In genomic region chr2:88651646-88652045, GRCh38 we compare ENCODE assay signal across 13 cellular contexts. TPM values are rescaled to one million over a fixed set of nuclear protein-coding genes. Genes with fewer than 3 reads are reported as not detected.
DNase-seq lines count a peak whose midpoint lies in the region; ATAC-seq, FAIRE-seq and TF ChIP-seq lines count a peak whose summit lies in the region.
"Had no signal": no experiment of that assay in that cellular context is flagged by ENCODE, and none has a peak within 500 bp of the region (broad histone marks: within the 10 kb centered on the region; RNA-seq: fewer than 3 reads in every experiment).

No MANE protein-coding gene starts in this region.

- H3K79me2 ChIP-seq in HepG2 (ENCODE audit: insufficient read depth, low read length) (no peaks in the 10 kb centered on the region), PC-9 (ENCODE audit: low read depth) (no peaks in the 10 kb centered on the region)

- no peak overlapping the region for H2AFZ ChIP-seq in HepG2 (ENCODE audit: low read length)
- peak overlapping the region; percentile 63; the same call in 1 of the 2 replicates for H2AFZ ChIP-seq in PC-9

- 45% methylated on average over 1 of the region's 1 CpG for WGBS in HepG2 (ENCODE audit: low lambda C conversion rate)
- WGBS in right lobe of liver (ENCODE audit: insufficient coverage, low coverage, low lambda C conversion rate, missing lambda C conversion rate): 83% methylated on average over 1 of the region's 1 CpG

- H3K9me3 ChIP-seq in HepG2 (ENCODE audit: low read length): no peaks in the 10 kb centered on the region
- no peaks in the 10 kb centered on the region for H3K9me3 ChIP-seq in right lobe of liver
- no peaks in the 10 kb centered on the region for H3K9me3 ChIP-seq in PC-9 (ENCODE audit: insufficient read depth, low read depth)
- H3K9me3 ChIP-seq: BLaER1 treated with 17β-estradiol and CSF1 and Interleukin-3, amounts not matched to agents 10 nM and 100 nM; HAP-1 had no signal

- intact Hi-C loops in HepG2 (cut with micrococcal nuclease; ENCODE audit: unreplicated experiment): loop anchor here (1.0 kb wide), 1 partner anchor 8 kb away; no protein-coding TSS in a partner anchor
- intact Hi-C loops in right lobe of liver (cut with DNase I): no loop called here
- intact Hi-C loops in PC-9 (cut with micrococcal nuclease; ENCODE audit: unreplicated experiment): no loop called here

- no peak overlapping the region for H3K4me2 ChIP-seq in HepG2 (ENCODE audit: low read depth, low read length)
- H3K4me2 ChIP-seq in PC-9: peak overlapping the region; percentile 30; the same call in 1 of the 2 replicates
- H3K4me2 ChIP-seq: BLaER1 treated with 17β-estradiol and CSF1 and Interleukin-3, amounts not matched to agents 10 nM and 100 nM had no signal

- TF ChIP-seq RAD21 in HepG2 (CRISPR knock-in tag; IDR thresholded peaks at IDR 0.05): no peak

- H3K27me3 ChIP-seq in HepG2 (ENCODE audit: control insufficient read depth in 1 of 2, insufficient read depth in 2 of 2, low read length in 2 of 2): no peaks in the 10 kb centered on the region
- no peaks in the 10 kb centered on the region for H3K27me3 ChIP-seq in right lobe of liver
- H3K27me3 ChIP-seq in PC-9 (ENCODE audit: insufficient read depth, low read depth): no peaks in the 10 kb centered on the region
- H3K27me3 ChIP-seq: BLaER1 treated with 17β-estradiol and CSF1 and Interleukin-3, amounts not matched to agents 10 nM and 100 nM had no signal

- CTCF ChIA-PET in HepG2 (lab: Yijun Ruan, JAX; ENCODE audit: low intra/inter-chr PET ratio, low total read pairs): no interaction called here
- CTCF ChIA-PET in PC-9 (lab: Charles Lee): no interaction called here

- DNase-seq in HepG2 (ENCODE audit: low spot score): peak; percentile 46
- no peak for DNase-seq in right lobe of liver
- peak; percentile 14 to 86 for DNase-seq in PC-9
- DNase-seq in stimulated activated naive CD4-positive, alpha-beta T cell treated with Interleukin-2 at 50 U/mL for 16 hours (lab: John Stamatoyannopoulos, UW): no peak
- no peak for DNase-seq in mucosa of gallbladder (ENCODE audit: low spot score)
- DNase-seq in activated gamma-delta T cell treated with Interleukin-2 at 50 U/mL for 16 hours: no peak
- DNase-seq: CD8-positive, alpha-beta T cell; DMS 273 treated with DMSO at 0.1 percent for 48 hours; DMS79; GF-D8 had no signal

- BruUV-seq in HepG2 (replicated peaks; lab: Mats Ljungman, UMichigan) (no TSS peak), PC-9 (replicated peaks; lab: Mats Ljungman, UMichigan) (no TSS peak)

- H3K36me3 ChIP-seq in HepG2 (replicated peaks in 1 of 2; ENCODE audit: control insufficient read depth in 1 of 2, insufficient read depth in 2 of 2, low read length in 2 of 2): no peaks in the 10 kb centered on the region
- no peaks in the 10 kb centered on the region for H3K36me3 ChIP-seq in right lobe of liver
- no peaks in the 10 kb centered on the region for H3K36me3 ChIP-seq in PC-9 (ENCODE audit: low read depth)
- H3K36me3 ChIP-seq: BLaER1 treated with 17β-estradiol and CSF1 and Interleukin-3, amounts not matched to agents 10 nM and 100 nM; HAP-1 had no signal

- H3K9me2 ChIP-seq in PC-9 (ENCODE audit: insufficient read depth): no peaks in the 10 kb centered on the region

- H3K27ac ChIP-seq in HepG2 (ENCODE audit: extremely low read length, insufficient read depth, low read length): no peak overlapping the region
- no peak overlapping the region for H3K27ac ChIP-seq in right lobe of liver
- H3K27ac ChIP-seq in PC-9: 0 out of 2 replicates have a peak overlapping the region, but pooled peaks have one; percentile 38
- H3K27ac ChIP-seq: BLaER1 treated with 17β-estradiol and CSF1 and Interleukin-3, amounts not matched to agents 10 nM and 100 nM had no signal

- TF ChIP-seq POLR2A in HepG2 (IDR thresholded peaks at IDR 0.05; ENCODE audit: insufficient read depth in 1 of 2, low read depth in 2 of 2, low read length in 2 of 2) (no peak), right lobe of liver (IDR thresholded peaks at IDR 0.05) (no peak)

- TF ChIP-seq CTCF in HepG2 (CRISPR knock-in tag; IDR thresholded peaks at IDR 0.05): no peak
- no peak for TF ChIP-seq CTCF in right lobe of liver (IDR thresholded peaks at IDR 0.05)
- no peak for TF ChIP-seq CTCF in PC-9 (conservative IDR thresholded peaks at IDR 0.05)

- ATAC-seq in HepG2: peak; percentile 36; the same call in 2 of the 3 replicates
- no peak for ATAC-seq in right lobe of liver
- ATAC-seq in esophagus mucosa: peak; percentile 50
- ATAC-seq: CD8-positive, alpha-beta T cell had no signal

- H3K9ac ChIP-seq in HepG2 (ENCODE audit: insufficient read depth, low read depth, low read length): no peak overlapping the region
- H3K9ac ChIP-seq: BLaER1 treated with 17β-estradiol and CSF1 and Interleukin-3, amounts not matched to agents 10 nM and 100 nM had no signal

- TF ChIP-seq EP300 in HepG2 (IDR thresholded peaks at IDR 0.05; ENCODE audit: low read depth in 2 of 2, low read length in 2 of 2) (no peak), HepG2 (CRISPR knock-in tag; IDR thresholded peaks at IDR 0.05; ENCODE audit: borderline replicate concordance) (no peak)

- no peak for FAIRE-seq in HepG2 (lab: Jason Lieb, UNC)

- H3K4me3 ChIP-seq in HepG2 (replicated peaks in 1 of 3; ENCODE audit: insufficient read depth in 1 of 3, low read depth in 2 of 3, low read length in 3 of 3) (no peak overlapping the region), right lobe of liver (no peak overlapping the region), PC-9 (no peak overlapping the region)
- H3K4me3 ChIP-seq: BLaER1 treated with 17β-estradiol and CSF1 and Interleukin-3, amounts not matched to agents 10 nM and 100 nM; HAP-1 had no signal

- H4K20me1 ChIP-seq in HepG2 (ENCODE audit: insufficient read depth, low read length): no peaks in the 10 kb centered on the region
- H4K20me1 ChIP-seq in PC-9 (ENCODE audit: insufficient read depth): no peaks in the 10 kb centered on the region
- H4K20me1 ChIP-seq: BLaER1 treated with 17β-estradiol and CSF1 and Interleukin-3, amounts not matched to agents 10 nM and 100 nM had no signal

- peaks cover 12% of the 10 kb centered on the region; the same call in 1 of the 2 replicates for H3F3A ChIP-seq in PC-9 (ENCODE audit: insufficient read depth, low read depth)

- in situ Hi-C loops in HepG2 (cut with HindIII; ENCODE audit: extremely low pct_ligation_motif_present, low pct_unique_long_range_greater_than_20kb): no loop called here

- POLR2A ChIA-PET in HepG2 (lab: Yijun Ruan, JAX) (interaction anchor here (0.9 kb wide), 1 partner anchor 24 kb away, joined by 3 read pairs; no protein-coding TSS in a partner anchor), PC-9 (lab: Charles Lee; ENCODE audit: unreplicated experiment) (no interaction called here)

- H3K4me1 ChIP-seq in HepG2 (ENCODE audit: insufficient read depth, low read length): peaks cover 4% of the 10 kb centered on the region
- H3K4me1 ChIP-seq in right lobe of liver: no peaks in the 10 kb centered on the region
- H3K4me1 ChIP-seq in PC-9 (replicated peaks; ENCODE audit: insufficient read depth): peaks cover 16% of the 10 kb centered on the region
- H3K4me1 ChIP-seq: BLaER1 treated with 17β-estradiol and CSF1 and Interleukin-3, amounts not matched to agents 10 nM and 100 nM; HAP-1 had no signal

RNA-seq across cellular contexts. Expression of gene EIF2AK3, which starts 24.4 kb away (rescaled TPM):
- total RNA-seq in HepG2 (2016; rRNA removed; fragmentation: Illumina TruSeq; extraction: Trizol) (19.3 and 30.6 TPM in 2 replicates), right lobe of liver (10 to 100 TPM in 4 of 6 experiments, 1 to 10 TPM in 2; 7.0 to 19.1 (median 11.1) TPM), PC-9 (2021) (8.8 and 12.1 TPM in 2 replicates), esophagus mucosa (6.2 TPM), mucosa of gallbladder (17.9 TPM)
- 1.9 and 4.1 TPM in 2 replicates for total RNA-seq in HepG2 (2016; cell fraction: cytosol; rRNA removed; fragmentation: Illumina TruSeq; extraction: Trizol; ENCODE audit: low read depth)
- 16.3 and 30.3 TPM in 2 replicates for total RNA-seq in HepG2 (2016; cell fraction: insoluble cytoplasmic fraction; rRNA removed; fragmentation: Illumina TruSeq; extraction: Trizol)
- 5.7 and 7.5 TPM in 2 replicates for total RNA-seq in HepG2 (2016; cell fraction: membrane; rRNA removed; fragmentation: Illumina TruSeq; extraction: Trizol)
- total RNA-seq in HepG2 (2016; cell fraction: nucleus; rRNA removed; fragmentation: Illumina TruSeq; extraction: Trizol): 44.3 and 53.8 TPM in 2 replicates
- polyA plus RNA-seq in HepG2 (2011; rRNA removed): 10.3 and 11.6 TPM in 2 replicates
- 5.9 and 10.2 TPM in 2 replicates for polyA plus RNA-seq in HepG2 (2011; cell fraction: cytosol; rRNA removed)
- polyA plus RNA-seq in HepG2 (2011; cell fraction: nucleus; rRNA removed): 8.8 and 10.0 TPM in 2 replicates
- polyA plus RNA-seq in HepG2 (2012): 16.3 and 19.2 TPM in 2 replicates
- polyA plus RNA-seq in HepG2 (2016; cell fraction: cytosol; fragmentation: Illumina TruSeq; extraction: Trizol; ENCODE audit: low read depth): 0.80 and 1.0 TPM in 2 replicates
- polyA plus RNA-seq in HepG2 (2016; cell fraction: insoluble cytoplasmic fraction; fragmentation: Illumina TruSeq; extraction: Trizol; ENCODE audit: low read depth): 8.4 and 9.4 TPM in 2 replicates
- 1.9 TPM in 2 replicates for polyA plus RNA-seq in HepG2 (2016; cell fraction: membrane; fragmentation: Illumina TruSeq; extraction: Trizol; ENCODE audit: low read depth)
- polyA plus RNA-seq in HepG2 (2016; cell fraction: nucleus; fragmentation: Illumina TruSeq; extraction: Trizol; ENCODE audit: insufficient read depth, low read depth): 38.2 and 39.9 TPM in 2 replicates
- 5.4 and 6.6 TPM in 2 replicates for polyA minus RNA-seq in HepG2 (2011; rRNA and poly(A)+ RNA removed; ENCODE audit: low replicate concordance)
- 14.1 and 21.9 TPM in 2 replicates for polyA minus RNA-seq in HepG2 (2011; cell fraction: cytosol; rRNA and poly(A)+ RNA removed)
- 34.6 and 44.7 TPM in 2 replicates for polyA minus RNA-seq in HepG2 (2011; cell fraction: nucleus; rRNA and poly(A)+ RNA removed)

RNA-seq across cellular contexts. Expression of gene RPIA, which starts 39.8 kb away (rescaled TPM):
- total RNA-seq in HepG2 (2016; rRNA removed; fragmentation: Illumina TruSeq; extraction: Trizol) (23.9 and 31.6 TPM in 2 replicates), right lobe of liver (1 to 10 TPM; 2.2 to 4.8 (median 3.2) TPM), PC-9 (2021) (20.5 and 21.3 TPM in 2 replicates), esophagus mucosa (9.5 TPM), mucosa of gallbladder (24.4 TPM)
- 12.9 and 13.3 TPM in 2 replicates for total RNA-seq in HepG2 (2016; cell fraction: cytosol; rRNA removed; fragmentation: Illumina TruSeq; extraction: Trizol; ENCODE audit: low read depth)
- 23.0 and 31.5 TPM in 2 replicates for total RNA-seq in HepG2 (2016; cell fraction: insoluble cytoplasmic fraction; rRNA removed; fragmentation: Illumina TruSeq; extraction: Trizol)
- 25.6 and 26.4 TPM in 2 replicates for total RNA-seq in HepG2 (2016; cell fraction: membrane; rRNA removed; fragmentation: Illumina TruSeq; extraction: Trizol)
- total RNA-seq in HepG2 (2016; cell fraction: nucleus; rRNA removed; fragmentation: Illumina TruSeq; extraction: Trizol): 14.1 and 18.1 TPM in 2 replicates
- polyA plus RNA-seq in HepG2 (2011; rRNA removed): 13.3 and 13.7 TPM in 2 replicates
- polyA plus RNA-seq in HepG2 (2011; cell fraction: cytosol; rRNA removed): 12.9 and 13.4 TPM in 2 replicates
- polyA plus RNA-seq in HepG2 (2011; cell fraction: nucleus; rRNA removed): 6.1 and 9.3 TPM in 2 replicates
- polyA plus RNA-seq in HepG2 (2012): 21.5 and 22.6 TPM in 2 replicates
- 23.8 and 26.4 TPM in 2 replicates for polyA plus RNA-seq in HepG2 (2016; cell fraction: cytosol; fragmentation: Illumina TruSeq; extraction: Trizol; ENCODE audit: low read depth)
- 50.9 and 54.3 TPM in 2 replicates for polyA plus RNA-seq in HepG2 (2016; cell fraction: insoluble cytoplasmic fraction; fragmentation: Illumina TruSeq; extraction: Trizol; ENCODE audit: low read depth)
- 31.6 and 32.5 TPM in 2 replicates for polyA plus RNA-seq in HepG2 (2016; cell fraction: membrane; fragmentation: Illumina TruSeq; extraction: Trizol; ENCODE audit: low read depth)
- polyA plus RNA-seq in HepG2 (2016; cell fraction: nucleus; fragmentation: Illumina TruSeq; extraction: Trizol; ENCODE audit: insufficient read depth, low read depth): 37.5 and 37.9 TPM in 2 replicates
- 8.2 and 8.9 TPM in 2 replicates for polyA minus RNA-seq in HepG2 (2011; rRNA and poly(A)+ RNA removed; ENCODE audit: low replicate concordance)
- 7.5 and 8.7 TPM in 2 replicates for polyA minus RNA-seq in HepG2 (2011; cell fraction: cytosol; rRNA and poly(A)+ RNA removed)
- polyA minus RNA-seq in HepG2 (2011; cell fraction: nucleus; rRNA and poly(A)+ RNA removed): 10.8 and 12.0 TPM in 2 replicates

Comparison
In these comparisons a context has a peak if more than half of its experiments do, and no peak if none do; other contexts are left out.
1. ATAC-seq: peak in HepG2 (single experiment) and esophagus mucosa (single experiment); none in right lobe of liver (0 of 4).
2. DNase-seq: peak in HepG2 (single experiment) and PC-9 (2 of 2); none in right lobe of liver (0 of 3), stimulated activated naive CD4-positive, alpha-beta T cell treated with Interleukin-2 at 50 U/mL for 16 hours (single experiment), mucosa of gallbladder (single experiment) and activated gamma-delta T cell treated with Interleukin-2 at 50 U/mL for 16 hours (single experiment).